In genomic region chr6:111626446-111626845, GRCh38 we compare ENCODE assay signal across 13 cellular contexts. TPM values are rescaled to one million over a fixed set of nuclear protein-coding genes. Genes with fewer than 3 reads are reported as not detected.
DNase-seq lines count a peak whose midpoint lies in the region; ATAC-seq and TF ChIP-seq lines count a peak whose summit lies in the region.
"Had no signal": no experiment of that assay in that cellular context is flagged by ENCODE, and none has a peak within 500 bp of the region (broad histone marks: within the 10 kb centered on the region; RNA-seq: fewer than 3 reads in every experiment).

No MANE protein-coding gene starts in this region.

- H3K4me1 ChIP-seq in GM23338 (ENCODE audit: insufficient read depth) (peaks cover 5% of the 10 kb centered on the region; the same call in 1 of the 2 replicates), heart right ventricle (peaks cover 0 to 47% (median 21%) of the 10 kb centered on the region in 9 donors), skeletal muscle satellite cell (ENCODE audit: control insufficient read depth, insufficient read depth, low read length) (peaks cover 23% of the 10 kb centered on the region), aorta (ENCODE audit: control insufficient read depth in 1 of 2, insufficient read depth in 2 of 2, low read length in 2 of 2) (peaks cover 0 to 6% of the 10 kb centered on the region in 2 donors)

- no peak overlapping the region for H3K4me3 Mint-ChIP-seq in GM23338
- H3K4me3 Mint-ChIP-seq: activated CD8-positive, alpha-beta memory T cell treated with anti-CD3 and anti-CD28 coated beads, Interleukin-2, amount 10 ng/mL, durations not matched to agents 7 days and 5 days; activated naive CD8-positive, alpha-beta T cell treated with anti-CD3 and anti-CD28 coated beads, Interleukin-2, amount 50 U/mL, for 24 hours; CD14-positive monocyte; mesothelial cell of epicardium had no signal

- H3K27ac ChIP-seq in GM23338 (ENCODE audit: low read depth) = no peak overlapping the region
- H3K27ac ChIP-seq in heart right ventricle = peak overlapping the region; percentile 17 to 91 (median 70)
- peak overlapping the region in 1 of 2 donors; percentile 56 for H3K27ac ChIP-seq in aorta (ENCODE audit: low read depth in 1 of 2, low read length in 2 of 2)

- no peaks in the 10 kb centered on the region for H3K27me3 ChIP-seq in GM23338 (ENCODE audit: insufficient read depth)
- no peaks in the 10 kb centered on the region for H3K27me3 ChIP-seq in heart right ventricle
- no peaks in the 10 kb centered on the region for H3K27me3 ChIP-seq in skeletal muscle satellite cell (ENCODE audit: control insufficient read depth, insufficient read depth, low read length)
- peaks cover 0 to 2% of the 10 kb centered on the region in 2 donors for H3K27me3 ChIP-seq in aorta (ENCODE audit: control insufficient read depth in 1 of 2, insufficient read depth in 2 of 2, low read length in 1 of 2)

- H3K4me2 ChIP-seq in GM23338 = no peak overlapping the region
- peak overlapping the region; percentile 82 for H3K4me2 ChIP-seq in skeletal muscle satellite cell (ENCODE audit: low read length)
- H3K4me2 ChIP-seq: smooth muscle cell had no signal

- H3F3A ChIP-seq in GM23338 (replicated peaks; ENCODE audit: low read depth) = 0 out of 2 replicates have a peak, but pooled peaks cover 2% of the 10 kb centered on the region

- no peaks in the 10 kb centered on the region for H3K79me2 ChIP-seq in GM23338 (replicated peaks; ENCODE audit: insufficient read depth)

- H3K27ac Mint-ChIP-seq in GM23338 = no peak overlapping the region
- H3K27ac Mint-ChIP-seq: activated CD8-positive, alpha-beta memory T cell treated with anti-CD3 and anti-CD28 coated beads, Interleukin-2, amount 10 ng/mL, durations not matched to agents 7 days and 5 days; activated naive CD8-positive, alpha-beta T cell treated with anti-CD3 and anti-CD28 coated beads, Interleukin-2, amount 50 U/mL, for 24 hours; CD14-positive monocyte; mesothelial cell of epicardium had no signal

- no peaks in the 10 kb centered on the region for H3K36me3 Mint-ChIP-seq in GM23338 (ENCODE audit: low read depth)

- H3K9me3 ChIP-seq in heart right ventricle (peaks cover 0 to 9% (median 0%) of the 10 kb centered on the region in 11 donors), skeletal muscle satellite cell (replicated peaks; ENCODE audit: low read length) (no peaks in the 10 kb centered on the region), aorta (ENCODE audit: control insufficient read depth, low read length) (no peaks in the 10 kb centered on the region)

- no peaks in the 10 kb centered on the region for H3K9me2 ChIP-seq in GM23338 (ENCODE audit: insufficient read depth)

- no peaks in the 10 kb centered on the region for H3K9me3 Mint-ChIP-seq in GM23338

- TF ChIP-seq CTCF in GM23338 (conservative IDR thresholded peaks at IDR 0.05; ENCODE audit: low read depth in 2 of 2) (no peak), heart right ventricle (IDR thresholded peaks at IDR 0.05) (no peak)

- H3K36me3 ChIP-seq in GM23338 (ENCODE audit: insufficient read depth) (no peaks in the 10 kb centered on the region), heart right ventricle (no peaks in the 10 kb centered on the region), skeletal muscle satellite cell (ENCODE audit: insufficient read depth, low read length) (no peaks in the 10 kb centered on the region), aorta (ENCODE audit: control insufficient read depth in 1 of 2, insufficient read depth in 2 of 2, low read length in 1 of 2) (no peaks in the 10 kb centered on the region)

- H3K4me3 ChIP-seq in GM23338 (no peak overlapping the region), heart right ventricle (peak overlapping the region in 8 of 10 donors; percentile 7 to 47 (median 38)), skeletal muscle satellite cell (ENCODE audit: low read length) (peak overlapping the region; percentile 61), aorta (ENCODE audit: low read length in 2 of 2) (peak overlapping the region in 1 of 2 donors; percentile 38)
- H3K4me3 ChIP-seq: smooth muscle cell had no signal

- 48% methylated on average over 8 of the region's 8 CpGs for WGBS in heart right ventricle, 2 donors
- 32 to 33% methylated on average over 8 of the region's 8 CpGs for WGBS in aorta, 2 donors

- peaks cover 22% of the 10 kb centered on the region for H3K4me1 Mint-ChIP-seq in GM23338
- H3K4me1 Mint-ChIP-seq: activated CD8-positive, alpha-beta memory T cell treated with anti-CD3 and anti-CD28 coated beads, Interleukin-2, amount 10 ng/mL, durations not matched to agents 7 days and 5 days had no signal

- intact Hi-C loops in heart right ventricle (cut with DNase I) = no loop called here
- intact Hi-C loops in posterior cingulate gyrus (cut with DNase I) = no loop called here
- intact Hi-C loops in aorta (cut with DNase I) = no loop called here

- H3K27me3 Mint-ChIP-seq in GM23338 (ENCODE audit: insufficient read depth, low read depth, poor library complexity) = no peaks in the 10 kb centered on the region
- H3K27me3 Mint-ChIP-seq: activated CD8-positive, alpha-beta memory T cell treated with anti-CD3 and anti-CD28 coated beads, Interleukin-2, amount 10 ng/mL, durations not matched to agents 7 days and 5 days; activated naive CD8-positive, alpha-beta T cell treated with anti-CD3 and anti-CD28 coated beads, Interleukin-2, amount 50 U/mL, for 24 hours had no signal

- no peaks in the 10 kb centered on the region for H4K20me1 ChIP-seq in GM23338 (replicated peaks; ENCODE audit: insufficient read depth)

- peak overlapping the region; percentile 98; the same call in 1 of the 2 replicates for H2AFZ ChIP-seq in GM23338

- peak overlapping the region; percentile 61 for H3K9ac ChIP-seq in skeletal muscle satellite cell (ENCODE audit: low read depth, low read length)

- DNase-seq in GM23338 (ENCODE audit: low spot score) = no peak
- DNase-seq in NCI-H82 treated with DMSO at 0.1 percent for 48 hours (lab: John Stamatoyannopoulos, UW; ENCODE audit: unreplicated experiment) = peak; percentile 96
- DNase-seq in heart right ventricle = peak; percentile 24 to 29
- DNase-seq in posterior cingulate gyrus = no peak
- no peak for DNase-seq in aorta
- no peak for DNase-seq in cerebellar cortex (ENCODE audit: low spot score)
- DNase-seq in stimulated activated CD4-positive, alpha-beta T cell treated with anti-CD3 and anti-CD28 coated beads, Interleukin-4, amount 100 ng/mL, for 24 hours = no peak
- DNase-seq: activated CD8-positive, alpha-beta memory T cell treated with anti-CD3 and anti-CD28 coated beads, Interleukin-2, amount 10 ng/mL, durations not matched to agents 7 days and 5 days; activated naive CD8-positive, alpha-beta T cell treated with anti-CD3 and anti-CD28 coated beads, Interleukin-2, amount 50 U/mL, for 24 hours had no signal

- ATAC-seq in GM23338 (no peak), heart right ventricle (peak in 5 of 8 donors; percentile 41 to 68 (median 51)), aorta (ENCODE audit: low FRiP score) (no peak)
- ATAC-seq: activated CD8-positive, alpha-beta memory T cell treated with anti-CD3 and anti-CD28 coated beads, Interleukin-2, amount 10 ng/mL, durations not matched to agents 7 days and 5 days had no signal

TF ChIP-seq in GM23338, 12 proteins besides CTCF, POLR2A, EP300 and RAD21:
- TF ChIP-seq JUNB (IDR thresholded peaks at IDR 0.05; ENCODE audit: unreplicated experiment) = no peak

RNA-seq across cellular contexts. Expression of gene TRAF3IP2, which starts 20.8 kb away (rescaled TPM):
- total RNA-seq in GM23338 (2014; rRNA removed; shearing (Covaris generic)) = 29.5 and 34.0 TPM in 2 replicates
- polyA plus RNA-seq in GM23338 (2016; fragmentation: Nextera tagmentation; extraction: Ambion mirVana) (22.2 and 23.8 TPM in 2 replicates), heart right ventricle (10 to 100 TPM; 12.5 to 19.8 TPM), aorta (10 to 100 TPM; 12.0 to 12.2 TPM)
- total RNA-seq in heart right ventricle (10 to 100 TPM in 8 of 10 donors, 1 to 10 TPM in 2; 9.7 to 18.0 (median 11.8) TPM), aorta (10 to 100 TPM; 24.7 to 39.0 TPM)
- total RNA-seq in skeletal muscle satellite cell (2012; rRNA removed) = 23.8 and 34.9 TPM in 2 replicates

Comparison
In these comparisons a context has a peak if more than half of its experiments do, and no peak if none do; other contexts are left out.
1. ATAC-seq: peak in heart right ventricle (5 of 8); none in GM23338 (single experiment) and aorta (single experiment).
2. DNase-seq: peak in NCI-H82 treated with DMSO at 0.1 percent for 48 hours (single experiment) and heart right ventricle (2 of 2); none in GM23338 (single experiment), posterior cingulate gyrus (0 of 10), aorta (0 of 2), cerebellar cortex (single experiment) and stimulated activated CD4-positive, alpha-beta T cell treated with anti-CD3 and anti-CD28 coated beads, Interleukin-4, amount 100 ng/mL, for 24 hours (single experiment).